Comparison of ENCODE assay signal across 23 cellular contexts in genomic region chr13:98089826-98090225, GRCh38.
"Had no signal": no experiment of that assay in that cellular context is flagged by ENCODE, and none has a peak within 500 bp of the region (broad histone marks: within the 10 kb centered on the region; RNA-seq: fewer than 3 reads in every experiment).

No MANE protein-coding gene starts in this region.

- H3K4me1 ChIP-seq: ascending aorta, gastroesophageal sphincter, heart right ventricle, lower lobe of right lung, parathyroid adenoma, right lobe of liver, spleen, testis had no signal

- H3K36me3 ChIP-seq: ascending aorta, gastroesophageal sphincter, heart right ventricle, lower lobe of right lung, neutrophil, right lobe of liver, spleen had no signal

- H3K27me3 Mint-ChIP-seq: activated naive CD4-positive, alpha-beta T cell treated with anti-CD3 and anti-CD28 coated beads, Interleukin-2, amount 50 U/mL, for 24 hours; stimulated activated memory B cell treated with anti-CD40 and anti-IgM and Interleukin-4, amounts not matched to agents 10 μg/mL and 1 μg/mL and 100 μg/mL, for 72 hours; type B pancreatic cell had no signal

- H3K27me3 ChIP-seq: ascending aorta, gastroesophageal sphincter, heart right ventricle, neutrophil, right lobe of liver, spleen, testis had no signal

- H3K9ac ChIP-seq: parathyroid adenoma had no signal

- H3K27ac ChIP-seq: ascending aorta, gastroesophageal sphincter, heart right ventricle, lower lobe of right lung, neutrophil, parathyroid adenoma, right lobe of liver, spleen, testis had no signal

- FAIRE-seq: TTC549 had no signal

- H3K27ac Mint-ChIP-seq: activated CD4-positive, alpha-beta T cell treated with anti-CD3 and anti-CD28 coated beads for 36 hours; activated naive CD4-positive, alpha-beta T cell treated with anti-CD3 and anti-CD28 coated beads, Interleukin-2, amount 50 U/mL, for 24 hours; effector memory CD8-positive, alpha-beta T cell; mesothelial cell of epicardium; natural killer cell treated with Interleukin-12 subunit alpha and Interleukin-12 subunit beta and Interleukin-15 and Interleukin-18, amount 100 ng/mL, for 72 hours; stimulated activated memory B cell treated with anti-CD40 and anti-IgM and Interleukin-4, amounts not matched to agents 10 μg/mL and 1 μg/mL and 100 μg/mL, for 72 hours; T-helper 2 cell treated with Interferon-gamma antibody and Interleukin-4, amounts not matched to agents 5 μg/mL and 100 μg/mL, for 36 hours; type B pancreatic cell; WTC11 had no signal

- ATAC-seq: activated CD4-positive, alpha-beta T cell treated with anti-CD3 and anti-CD28 coated beads for 36 hours; effector memory CD8-positive, alpha-beta T cell; gastroesophageal sphincter; heart right ventricle; lower lobe of right lung; natural killer cell treated with Interleukin-12 subunit alpha and Interleukin-12 subunit beta and Interleukin-15 and Interleukin-18, amount 100 ng/mL, for 72 hours; right lobe of liver; stimulated activated memory B cell treated with anti-CD40 and anti-IgM and Interleukin-4, amounts not matched to agents 10 μg/mL and 1 μg/mL and 100 μg/mL, for 72 hours; WTC11 had no signal

- H3K36me3 Mint-ChIP-seq: activated naive CD4-positive, alpha-beta T cell treated with anti-CD3 and anti-CD28 coated beads, Interleukin-2, amount 50 U/mL, for 24 hours; mesothelial cell of epicardium; natural killer cell treated with Interleukin-12 subunit alpha and Interleukin-12 subunit beta and Interleukin-15 and Interleukin-18, amount 100 ng/mL, for 72 hours; stimulated activated memory B cell treated with anti-CD40 and anti-IgM and Interleukin-4, amounts not matched to agents 10 μg/mL and 1 μg/mL and 100 μg/mL, for 72 hours; type B pancreatic cell had no signal

- H3K9me3 Mint-ChIP-seq: activated naive CD4-positive, alpha-beta T cell treated with anti-CD3 and anti-CD28 coated beads, Interleukin-2, amount 50 U/mL, for 24 hours; natural killer cell treated with Interleukin-12 subunit alpha and Interleukin-12 subunit beta and Interleukin-15 and Interleukin-18, amount 100 ng/mL, for 72 hours; T-helper 2 cell treated with Interferon-gamma antibody and Interleukin-4, amounts not matched to agents 5 μg/mL and 100 μg/mL, for 36 hours had no signal

- H3K4me1 Mint-ChIP-seq: activated CD4-positive, alpha-beta T cell treated with anti-CD3 and anti-CD28 coated beads for 36 hours; activated naive CD4-positive, alpha-beta T cell treated with anti-CD3 and anti-CD28 coated beads, Interleukin-2, amount 50 U/mL, for 24 hours; mesothelial cell of epicardium; stimulated activated memory B cell treated with anti-CD40 and anti-IgM and Interleukin-4, amounts not matched to agents 10 μg/mL and 1 μg/mL and 100 μg/mL, for 72 hours; WTC11 had no signal

- H3K4me3 Mint-ChIP-seq: activated CD4-positive, alpha-beta T cell treated with anti-CD3 and anti-CD28 coated beads for 36 hours; activated naive CD4-positive, alpha-beta T cell treated with anti-CD3 and anti-CD28 coated beads, Interleukin-2, amount 50 U/mL, for 24 hours; effector memory CD8-positive, alpha-beta T cell; mesothelial cell of epicardium; natural killer cell treated with Interleukin-12 subunit alpha and Interleukin-12 subunit beta and Interleukin-15 and Interleukin-18, amount 100 ng/mL, for 72 hours; stimulated activated memory B cell treated with anti-CD40 and anti-IgM and Interleukin-4, amounts not matched to agents 10 μg/mL and 1 μg/mL and 100 μg/mL, for 72 hours; T-helper 2 cell treated with Interferon-gamma antibody and Interleukin-4, amounts not matched to agents 5 μg/mL and 100 μg/mL, for 36 hours; type B pancreatic cell; WTC11 had no signal

- DNase-seq: activated CD4-positive, alpha-beta T cell treated with anti-CD3 and anti-CD28 coated beads for 36 hours; activated CD4-positive, alpha-beta T cell treated with anti-CD3 and anti-CD28 coated beads, Interleukin-2, amount 50 U/mL, for 48 hours; activated gamma-delta T cell; effector memory CD8-positive, alpha-beta T cell; heart right ventricle; islet precursor cell; lower lobe of right lung; right lobe of liver; spleen; stimulated activated CD4-positive, alpha-beta T cell treated with anti-CD3 and anti-CD28 coated beads, Interleukin-4, amount 100 ng/mL, for 4 hours; testis had no signal

- H2AFZ ChIP-seq: parathyroid adenoma had no signal

- H3K4me3 ChIP-seq: ascending aorta, gastroesophageal sphincter, heart right ventricle, lower lobe of right lung, right lobe of liver, spleen, testis had no signal

- H3K79me2 ChIP-seq: parathyroid adenoma had no signal

- H3K9me3 ChIP-seq: ascending aorta, lower lobe of right lung, neutrophil, right lobe of liver, testis had no signal
